8 cellular contexts compared by ENCODE assay signal in genomic region chr1:171251741-171252300, GRCh38. TPM values are rescaled to one million over a fixed set of nuclear protein-coding genes. Genes with fewer than 3 reads are reported as not detected.
DNase-seq lines count a peak whose midpoint lies in the region; ATAC-seq and TF ChIP-seq lines count a peak whose summit lies in the region.

No MANE protein-coding gene starts in this region.

- H3K27ac Mint-ChIP-seq in stimulated activated naive CD8-positive, alpha-beta T cell treated with anti-CD3 and anti-CD28 coated beads, Interleukin-15, amount 100 ng/mL, for 72 hours: no peak overlapping the region

- H3K27me3 Mint-ChIP-seq in stimulated activated naive CD8-positive, alpha-beta T cell treated with anti-CD3 and anti-CD28 coated beads, Interleukin-15, amount 100 ng/mL, for 72 hours: peaks cover 54% of the 10 kb centered on the region

- no peaks in the 10 kb centered on the region for H3K36me3 ChIP-seq in brain microvascular endothelial cell (replicated peaks)

- peak overlapping the region; percentile 75 for H3K4me3 ChIP-seq in brain microvascular endothelial cell (ENCODE audit: low read depth, low read length)

- TF ChIP-seq CTCF in brain microvascular endothelial cell (IDR thresholded peaks at IDR 0.05; ENCODE audit: low read depth, low read length, missing control alignments): peak; percentile 79

- intact Hi-C loops in left colon (cut with DNase I, micrococcal nuclease): no loop called here

- peak; percentile 66 for ATAC-seq in left colon
- ATAC-seq in stimulated activated naive CD8-positive, alpha-beta T cell treated with anti-CD3 and anti-CD28 coated beads, Interleukin-15, amount 100 ng/mL, for 72 hours: peak; percentile 64

- no peak overlapping the region for H3K27ac ChIP-seq in brain microvascular endothelial cell

- H3K27me3 ChIP-seq in brain microvascular endothelial cell (replicated peaks): no peaks in the 10 kb centered on the region

- in situ Hi-C loops in brain microvascular endothelial cell (cut with HindIII; ENCODE audit: low pct_ligation_motif_present, low sequenced_read_pairs): no loop called here

- no peaks in the 10 kb centered on the region for H3K9me3 Mint-ChIP-seq in stimulated activated naive CD8-positive, alpha-beta T cell treated with anti-CD3 and anti-CD28 coated beads, Interleukin-15, amount 100 ng/mL, for 72 hours

- POLR2A ChIA-PET in HEK293T (lab: Yijun Ruan, JAX): no interaction called here

- CTCF ChIA-PET in HEK293T (lab: Yijun Ruan, JAX): interaction anchor here (0.5 to 1.6 kb wide), 6 partner anchors 15 to 619 kb away, joined by 3 to 6 read pairs (median 4); partner anchors contain the start of gene FMO4

- H3K4me1 Mint-ChIP-seq in stimulated activated naive CD8-positive, alpha-beta T cell treated with anti-CD3 and anti-CD28 coated beads, Interleukin-15, amount 100 ng/mL, for 72 hours: peaks cover 13% of the 10 kb centered on the region

- peak; percentile 62 to 81 (median 79) for DNase-seq in NCI-H1417 (lab: John Stamatoyannopoulos, UW)
- no peak for DNase-seq in NCI-H1417 treated with DMSO at 0.1 percent for 48 hours (lab: John Stamatoyannopoulos, UW)
- peak; percentile 74 for DNase-seq in HEK293T (ENCODE audit: extremely low spot score)
- DNase-seq in NOMO-1 treated with DMSO at 0.1 percent for 48 hours (lab: John Stamatoyannopoulos, UW; ENCODE audit: unreplicated experiment): peak; percentile 37
- DNase-seq in brain microvascular endothelial cell: peak; percentile 30
- DNase-seq in left colon: peak in 1 of 2 donors; percentile 56
- peak; percentile 13 to 28 for DNase-seq in stimulated activated naive CD8-positive, alpha-beta T cell treated with anti-CD3 and anti-CD28 coated beads, Interleukin-15, amount 100 ng/mL, for 72 hours
- no peak for DNase-seq in NCI-H446 treated with DMSO at 0.1 percent for 48 hours (lab: John Stamatoyannopoulos, UW)

- H3K4me3 Mint-ChIP-seq in stimulated activated naive CD8-positive, alpha-beta T cell treated with anti-CD3 and anti-CD28 coated beads, Interleukin-15, amount 100 ng/mL, for 72 hours: peak overlapping the region; percentile 84 to 87

TF ChIP-seq in HEK293T, 16 proteins besides CTCF, POLR2A, EP300 and RAD21:
- TF ChIP-seq FOXA1 (IDR thresholded peaks at IDR 0.05) (no peak), L3MBTL2 (conservative IDR thresholded peaks at IDR 0.05) (0 out of 2 replicates have a peak, but pooled peaks have one; percentile 12), FOXM1 (IDR thresholded peaks at IDR 0.05; ENCODE audit: borderline replicate concordance) (no peak), ELF4 (IDR thresholded peaks at IDR 0.05) (no peak), LEF1 (IDR thresholded peaks at IDR 0.05; ENCODE audit: borderline replicate concordance) (no peak), SP1 (IDR thresholded peaks at IDR 0.05) (no peak)

RNA-seq across cellular contexts. Expression of gene FMO1, which starts 3.5 kb away (rescaled TPM):
- total RNA-seq in left colon: under 1 TPM in 1 of 2 donors, not detected in 1; 0.21 TPM

Comparison
In these comparisons a context has a peak if more than half of its experiments do, and no peak if none do; other contexts are left out.
1. DNase-seq: peak in NCI-H1417 (3 of 3), HEK293T (single experiment), NOMO-1 treated with DMSO at 0.1 percent for 48 hours (single experiment), brain microvascular endothelial cell (single experiment) and stimulated activated naive CD8-positive, alpha-beta T cell treated with anti-CD3 and anti-CD28 coated beads, Interleukin-15, amount 100 ng/mL, for 72 hours (2 of 2); none in NCI-H1417 treated with DMSO at 0.1 percent for 48 hours (single experiment) and NCI-H446 treated with DMSO at 0.1 percent for 48 hours (single experiment).